40 cellular contexts compared by ENCODE assay signal in the genomic region with DNA sequence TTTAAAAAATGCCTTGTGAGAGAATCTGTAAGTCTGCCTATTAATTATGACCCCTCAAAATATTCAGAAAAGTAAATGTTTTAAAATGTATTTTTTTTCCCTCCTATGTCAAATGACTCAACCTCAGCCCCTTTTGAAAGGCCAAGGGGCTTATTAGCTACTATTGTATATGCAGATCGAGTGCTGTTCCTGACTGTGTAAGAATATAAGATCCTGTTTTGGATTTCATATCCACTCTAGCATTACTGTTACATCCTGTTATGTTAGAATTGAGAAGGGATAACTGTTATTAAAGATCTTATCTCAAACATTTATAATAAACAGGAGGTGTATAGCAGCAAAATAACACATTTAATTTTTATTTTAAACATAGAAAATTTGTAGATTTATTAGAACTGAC. TPM values are rescaled to one million over a fixed set of nuclear protein-coding genes. Genes with fewer than 3 reads are reported as not detected.
"Had no signal": no experiment of that assay in that cellular context is flagged by ENCODE, and none has a peak within 500 bp of the region (broad histone marks: within the 10 kb centered on the region; RNA-seq: fewer than 3 reads in every experiment).

No MANE protein-coding gene starts in this region.

- H3K27ac Mint-ChIP-seq: activated CD4-positive, alpha-beta memory T cell treated with anti-CD3 and anti-CD28 coated beads, Interleukin-2, amount 10 ng/mL, durations not matched to agents 7 days and 5 days; activated CD8-positive, alpha-beta memory T cell treated with anti-CD3 and anti-CD28 coated beads, Interleukin-2, amount 10 ng/mL, durations not matched to agents 7 days and 5 days; activated naive CD4-positive, alpha-beta T cell treated with anti-CD3 and anti-CD28 coated beads for 36 hours; activated naive CD8-positive, alpha-beta T cell; activated naive CD8-positive, alpha-beta T cell treated with anti-CD3 and anti-CD28 coated beads, Interleukin-2, amount 50 U/mL, for 24 hours; activated T-helper 2 cell treated with anti-CD3 and anti-CD28 coated beads, Interferon-gamma antibody, Interleukin-2, Interleukin-4, amounts not matched to agents 10 μg/mL and 5 μg/mL and 100 μg/mL, durations not matched to agents 14 hours and 24 hours and 36 hours; brain; T-cell had no signal

- H3K4me1 ChIP-seq: Peyer's patch, SJSA1 had no signal

- H3K4me3 ChIP-seq: MG63, Peyer's patch, SJSA1 had no signal

- H3K27me3 ChIP-seq: MG63, Peyer's patch, SJSA1 had no signal

- H3K9me3 Mint-ChIP-seq: activated CD4-positive, alpha-beta memory T cell treated with anti-CD3 and anti-CD28 coated beads, Interleukin-2, amount 10 ng/mL, durations not matched to agents 7 days and 5 days; activated naive CD4-positive, alpha-beta T cell treated with anti-CD3 and anti-CD28 coated beads for 36 hours; activated naive CD8-positive, alpha-beta T cell treated with anti-CD3 and anti-CD28 coated beads, Interleukin-2, amount 50 U/mL, for 24 hours; activated T-helper 2 cell treated with anti-CD3 and anti-CD28 coated beads, Interferon-gamma antibody, Interleukin-2, Interleukin-4, amounts not matched to agents 10 μg/mL and 5 μg/mL and 100 μg/mL, durations not matched to agents 14 hours and 24 hours and 36 hours; brain; T-cell had no signal

- H3K27me3 Mint-ChIP-seq: activated CD4-positive, alpha-beta memory T cell treated with anti-CD3 and anti-CD28 coated beads, Interleukin-2, amount 10 ng/mL, durations not matched to agents 7 days and 5 days; activated CD8-positive, alpha-beta memory T cell treated with anti-CD3 and anti-CD28 coated beads, Interleukin-2, amount 10 ng/mL, durations not matched to agents 7 days and 5 days; activated naive CD8-positive, alpha-beta T cell; activated naive CD8-positive, alpha-beta T cell treated with anti-CD3 and anti-CD28 coated beads, Interleukin-2, amount 50 U/mL, for 24 hours; brain; T-cell had no signal

- H3K4me3 Mint-ChIP-seq: activated CD4-positive, alpha-beta memory T cell treated with anti-CD3 and anti-CD28 coated beads, Interleukin-2, amount 10 ng/mL, durations not matched to agents 7 days and 5 days; activated CD8-positive, alpha-beta memory T cell treated with anti-CD3 and anti-CD28 coated beads, Interleukin-2, amount 10 ng/mL, durations not matched to agents 7 days and 5 days; activated naive CD4-positive, alpha-beta T cell treated with anti-CD3 and anti-CD28 coated beads for 36 hours; activated naive CD8-positive, alpha-beta T cell; activated naive CD8-positive, alpha-beta T cell treated with anti-CD3 and anti-CD28 coated beads, Interleukin-2, amount 50 U/mL, for 24 hours; brain; T-cell had no signal

- DNase-seq: activated CD4-positive, alpha-beta memory T cell treated with anti-CD3 and anti-CD28 coated beads, Interleukin-2, amount 10 ng/mL, durations not matched to agents 7 days and 5 days; activated CD4-positive, alpha-beta T cell treated with anti-CD3 and anti-CD28 coated beads for 1 hour; activated CD4-positive, alpha-beta T cell treated with anti-CD3 and anti-CD28 coated beads for 48 hours; activated CD4-positive, CD25-positive, alpha-beta regulatory T cell; activated CD8-positive, alpha-beta memory T cell treated with anti-CD3 and anti-CD28 coated beads for 24 hours; activated CD8-positive, alpha-beta memory T cell treated with anti-CD3 and anti-CD28 coated beads, Interleukin-2, amount 10 ng/mL, durations not matched to agents 7 days and 5 days; activated CD8-positive, alpha-beta memory T cell treated with anti-CD3 and anti-CD28 coated beads, Interleukin-2, amount 50 U/mL, for 48 hours; activated gamma-delta T cell; activated naive CD4-positive, alpha-beta T cell treated with anti-CD3 and anti-CD28 coated beads for 36 hours; activated naive CD8-positive, alpha-beta T cell treated with anti-CD3 and anti-CD28 coated beads, Interleukin-2, amount 50 U/mL, for 24 hours; activated T-cell treated with anti-CD3 and anti-CD28 coated beads, Interleukin-2, amount 50 U/mL, for 1 hour; anterior cingulate cortex; caudate nucleus; Karpas-422; MG63; NCI-H1048; NCI-H1105 treated with DMSO at 0.1 percent for 48 hours; NCI-H1436; NCI-H1694; NCI-H1930; NCI-H2081 treated with DMSO at 0.1 percent for 48 hours; NCI-H2171; NCI-H510A; NCI-H526; NCI-H748 treated with DMSO at 0.1 percent for 48 hours; NK-92 treated with Interleukin-12 subunit alpha and Interleukin-12 subunit beta, amount 100 ng/mL, for 24 hours; PC-3; Peyer's patch; RPMI8226; SHP77 treated with DMSO at 0.1 percent for 48 hours; T-cell; T-helper 2 cell; T-helper 9 cell; WERI-Rb-1 had no signal

- H3K4me1 Mint-ChIP-seq: activated CD4-positive, alpha-beta memory T cell treated with anti-CD3 and anti-CD28 coated beads, Interleukin-2, amount 10 ng/mL, durations not matched to agents 7 days and 5 days; activated CD8-positive, alpha-beta memory T cell treated with anti-CD3 and anti-CD28 coated beads, Interleukin-2, amount 10 ng/mL, durations not matched to agents 7 days and 5 days; brain had no signal

- H3K9me3 ChIP-seq: MG63, Peyer's patch, SJSA1 had no signal

- H3K27ac ChIP-seq: Peyer's patch, SJSA1, WERI-Rb-1 had no signal

- ATAC-seq: activated CD8-positive, alpha-beta memory T cell treated with anti-CD3 and anti-CD28 coated beads, Interleukin-2, amount 10 ng/mL, durations not matched to agents 7 days and 5 days; activated naive CD8-positive, alpha-beta T cell treated with anti-CD3 and anti-CD28 coated beads, Interleukin-2, amount 50 U/mL, for 24 hours; PC-3; SK-N-SH treated with all-trans-retinoic acid at 6 μM for 48 hours; T-cell had no signal

RNA-seq across cellular contexts. Expression of a gene that starts 46.6 kb away (rescaled TPM):
- total RNA-seq: activated CD4-positive, alpha-beta memory T cell treated with anti-CD3 and anti-CD28 coated beads, Interleukin-2, amount 10 ng/mL, durations not matched to agents 7 days and 5 days; activated CD8-positive, alpha-beta memory T cell treated with anti-CD3 and anti-CD28 coated beads, Interleukin-2, amount 10 ng/mL, durations not matched to agents 7 days and 5 days; activated naive CD4-positive, alpha-beta T cell treated with anti-CD3 and anti-CD28 coated beads for 36 hours; activated T-helper 2 cell treated with anti-CD3 and anti-CD28 coated beads, Interferon-gamma antibody, Interleukin-2, Interleukin-4, amounts not matched to agents 10 μg/mL and 5 μg/mL and 100 μg/mL, durations not matched to agents 14 hours and 24 hours and 36 hours; bronchial epithelial cell; PC-3; Peyer's patch had no signal
